In the genomic region with DNA sequence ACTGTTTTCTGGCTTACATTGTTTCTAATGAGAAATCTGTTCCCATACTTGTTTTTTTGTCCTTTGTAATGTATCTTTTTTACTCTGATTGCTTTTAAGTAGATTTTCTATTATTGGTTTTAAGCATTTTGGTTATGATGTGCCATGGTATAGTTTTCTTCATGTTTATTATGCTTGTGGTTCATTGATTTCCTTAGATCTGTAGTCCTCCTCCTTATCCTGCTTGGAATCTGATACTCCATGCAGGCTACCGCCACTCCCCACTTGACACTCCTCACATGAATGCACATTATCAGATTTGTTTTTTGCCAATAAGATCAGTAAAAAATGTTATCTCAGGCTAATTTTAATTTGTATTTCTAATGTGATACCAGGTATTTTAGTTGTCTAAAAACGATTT, we compare ENCODE assay signal across 23 cellular contexts. TPM values are rescaled to one million over a fixed set of nuclear protein-coding genes. Genes with fewer than 3 reads are reported as not detected.
A peak's percentile ranks its signal among the peaks of the same experiment; 100 is the strongest.
DNase-seq lines count a peak whose midpoint lies in the region; ATAC-seq and TF ChIP-seq lines count a peak whose summit lies in the region.
"Had no signal": no experiment of that assay in that cellular context is flagged by ENCODE, and none has a peak within 500 bp of the region (broad histone marks: within the 10 kb centered on the region; RNA-seq: fewer than 3 reads in every experiment).

No MANE protein-coding gene starts in this region.

- H3K4me1 Mint-ChIP-seq in activated B cell treated with CpG ODN at 0.5 μM for 24 hours, result peaks cover 7% of the 10 kb centered on the region
- peaks cover 9% of the 10 kb centered on the region for H3K4me1 Mint-ChIP-seq in activated T-helper 2 cell treated with anti-CD3 and anti-CD28 coated beads, Interferon-gamma antibody, Interleukin-2, Interleukin-4, amounts not matched to agents 10 μg/mL and 5 μg/mL and 100 μg/mL, durations not matched to agents 14 hours and 24 hours and 36 hours (ENCODE audit: low read depth)

- intact Hi-C loops in activated B cell treated with CpG ODN at 0.5 μM for 24 hours (cut with micrococcal nuclease), result no loop called here
- intact Hi-C loops in activated T-helper 2 cell treated with anti-CD3 and anti-CD28 coated beads, Interferon-gamma antibody, Interleukin-2, Interleukin-4, amounts not matched to agents 10 μg/mL and 5 μg/mL and 100 μg/mL, durations not matched to agents 14 hours and 24 hours and 36 hours (cut with micrococcal nuclease), result no loop called here

- no peak for TF ChIP-seq CTCF in activated B cell treated with CpG ODN at 0.5 μM for 24 hours (IDR thresholded peaks at IDR 0.05)

- H3K9me3 Mint-ChIP-seq in activated B cell treated with CpG ODN at 0.5 μM for 24 hours, result no peaks in the 10 kb centered on the region
- H3K9me3 Mint-ChIP-seq in activated T-helper 2 cell treated with anti-CD3 and anti-CD28 coated beads, Interferon-gamma antibody, Interleukin-2, Interleukin-4, amounts not matched to agents 10 μg/mL and 5 μg/mL and 100 μg/mL, durations not matched to agents 14 hours and 24 hours and 36 hours, result no peaks in the 10 kb centered on the region
- H3K9me3 Mint-ChIP-seq: CD8-positive, alpha-beta memory T cell had no signal

- POLR2A ChIA-PET in activated B cell treated with CpG ODN at 0.5 μM for 24 hours (lab: Charles Lee), result interaction anchor here (1.1 kb wide), 1 partner anchor 11 kb away, joined by 3 read pairs; no protein-coding TSS in a partner anchor

- DNase-seq in NCI-H187 treated with DMSO at 0.1 percent for 48 hours (lab: John Stamatoyannopoulos, UW), result peak; percentile 2
- DNase-seq in NCI-H187 (lab: John Stamatoyannopoulos, UW), result no peak
- DNase-seq in DMS79 treated with DMSO at 0.1 percent for 48 hours (lab: John Stamatoyannopoulos, UW), result peak; percentile 18
- DNase-seq in NCI-H2029 treated with DMSO at 0.1 percent for 48 hours (lab: John Stamatoyannopoulos, UW), result peak; percentile 66
- no peak for DNase-seq in activated B cell treated with CpG ODN at 0.5 μM for 24 hours
- DNase-seq in activated T-helper 2 cell treated with anti-CD3 and anti-CD28 coated beads, Interferon-gamma antibody, Interleukin-2, Interleukin-4, amounts not matched to agents 10 μg/mL and 5 μg/mL and 100 μg/mL, durations not matched to agents 14 hours and 24 hours and 36 hours (ENCODE audit: low spot score), result no peak
- no peak for DNase-seq in NCI-H526 treated with DMSO at 0.1 percent for 48 hours (lab: John Stamatoyannopoulos, UW)
- DNase-seq: 8988T; AML-193; C1 segment of cervical spinal cord; Calu3; CD8-positive, alpha-beta memory T cell; DMS153; Kasumi-1; MG63; NCI-H1048; NCI-H1436 treated with DMSO at 0.1 percent for 48 hours; NCI-H446; NK-92 treated with Interleukin-12 subunit alpha and Interleukin-12 subunit beta, amount 100 ng/mL, for 24 hours; SIG-M5; SK-N-SH had no signal

- CTCF ChIA-PET in activated B cell treated with CpG ODN at 0.5 μM for 24 hours (lab: Charles Lee), result no interaction called here

- peak overlapping the region; percentile 11 for H3K27ac Mint-ChIP-seq in activated B cell treated with CpG ODN at 0.5 μM for 24 hours
- no peak overlapping the region for H3K27ac Mint-ChIP-seq in activated T-helper 2 cell treated with anti-CD3 and anti-CD28 coated beads, Interferon-gamma antibody, Interleukin-2, Interleukin-4, amounts not matched to agents 10 μg/mL and 5 μg/mL and 100 μg/mL, durations not matched to agents 14 hours and 24 hours and 36 hours

- H3K27me3 Mint-ChIP-seq in activated B cell treated with CpG ODN at 0.5 μM for 24 hours, result no peaks in the 10 kb centered on the region
- H3K27me3 Mint-ChIP-seq in activated T-helper 2 cell treated with anti-CD3 and anti-CD28 coated beads, Interferon-gamma antibody, Interleukin-2, Interleukin-4, amounts not matched to agents 10 μg/mL and 5 μg/mL and 100 μg/mL, durations not matched to agents 14 hours and 24 hours and 36 hours (ENCODE audit: low read depth), result peaks cover 28% of the 10 kb centered on the region
- H3K27me3 Mint-ChIP-seq: CD8-positive, alpha-beta memory T cell had no signal

- no peaks in the 10 kb centered on the region for H3K36me3 Mint-ChIP-seq in activated B cell treated with CpG ODN at 0.5 μM for 24 hours (ENCODE audit: low read depth)
- no peaks in the 10 kb centered on the region for H3K36me3 Mint-ChIP-seq in activated T-helper 2 cell treated with anti-CD3 and anti-CD28 coated beads, Interferon-gamma antibody, Interleukin-2, Interleukin-4, amounts not matched to agents 10 μg/mL and 5 μg/mL and 100 μg/mL, durations not matched to agents 14 hours and 24 hours and 36 hours (ENCODE audit: low read depth)

- no peak for ATAC-seq in activated B cell treated with CpG ODN at 0.5 μM for 24 hours (ENCODE audit: low read depth)
- no peak for ATAC-seq in HG03460 (IDR thresholded peaks at IDR 0.05; ENCODE audit: unreplicated experiment)
- ATAC-seq: Panc1 had no signal

- no peak overlapping the region for H3K4me3 Mint-ChIP-seq in activated B cell treated with CpG ODN at 0.5 μM for 24 hours
- H3K4me3 Mint-ChIP-seq in activated T-helper 2 cell treated with anti-CD3 and anti-CD28 coated beads, Interferon-gamma antibody, Interleukin-2, Interleukin-4, amounts not matched to agents 10 μg/mL and 5 μg/mL and 100 μg/mL, durations not matched to agents 14 hours and 24 hours and 36 hours (ENCODE audit: low read depth), result no peak overlapping the region
- H3K4me3 Mint-ChIP-seq: CD8-positive, alpha-beta memory T cell had no signal

RNA-seq across cellular contexts. Expression of gene UROD, which starts 20.8 kb away (rescaled TPM):
- total RNA-seq in activated B cell treated with CpG ODN at 0.5 μM for 24 hours, result 60.3 and 64.9 TPM in 2 replicates
- total RNA-seq in activated T-helper 2 cell treated with anti-CD3 and anti-CD28 coated beads, Interferon-gamma antibody, Interleukin-2, Interleukin-4, amounts not matched to agents 10 μg/mL and 5 μg/mL and 100 μg/mL, durations not matched to agents 14 hours and 24 hours and 36 hours, result 84.8 and 85.9 TPM in 2 replicates

RNA-seq across cellular contexts. Expression of gene HECTD3, which starts 21.7 kb away (rescaled TPM):
- 40.3 and 49.9 TPM in 2 replicates for total RNA-seq in activated B cell treated with CpG ODN at 0.5 μM for 24 hours
- total RNA-seq in activated T-helper 2 cell treated with anti-CD3 and anti-CD28 coated beads, Interferon-gamma antibody, Interleukin-2, Interleukin-4, amounts not matched to agents 10 μg/mL and 5 μg/mL and 100 μg/mL, durations not matched to agents 14 hours and 24 hours and 36 hours, result 20.7 and 22.1 TPM in 2 replicates

RNA-seq across cellular contexts. Expression of gene EIF2B3, which starts 46.4 kb away (rescaled TPM):
- 21.2 and 26.6 TPM in 2 replicates for total RNA-seq in activated B cell treated with CpG ODN at 0.5 μM for 24 hours
- total RNA-seq in activated T-helper 2 cell treated with anti-CD3 and anti-CD28 coated beads, Interferon-gamma antibody, Interleukin-2, Interleukin-4, amounts not matched to agents 10 μg/mL and 5 μg/mL and 100 μg/mL, durations not matched to agents 14 hours and 24 hours and 36 hours, result 42.6 and 43.9 TPM in 2 replicates

Comparison
In these comparisons a context has a peak if more than half of its experiments do, and no peak if none do; other contexts are left out.
1. DNase-seq: peak in NCI-H187 treated with DMSO at 0.1 percent for 48 hours (single experiment), DMS79 treated with DMSO at 0.1 percent for 48 hours (single experiment) and NCI-H2029 treated with DMSO at 0.1 percent for 48 hours (single experiment); none in NCI-H187 (0 of 2), activated B cell treated with CpG ODN at 0.5 μM for 24 hours (single experiment), activated T-helper 2 cell treated with anti-CD3 and anti-CD28 coated beads, Interferon-gamma antibody, Interleukin-2, Interleukin-4, amounts not matched to agents 10 μg/mL and 5 μg/mL and 100 μg/mL, durations not matched to agents 14 hours and 24 hours and 36 hours (single experiment) and NCI-H526 treated with DMSO at 0.1 percent for 48 hours (single experiment).